ENCODE assay signal across 9 cellular contexts in the genomic region with DNA sequence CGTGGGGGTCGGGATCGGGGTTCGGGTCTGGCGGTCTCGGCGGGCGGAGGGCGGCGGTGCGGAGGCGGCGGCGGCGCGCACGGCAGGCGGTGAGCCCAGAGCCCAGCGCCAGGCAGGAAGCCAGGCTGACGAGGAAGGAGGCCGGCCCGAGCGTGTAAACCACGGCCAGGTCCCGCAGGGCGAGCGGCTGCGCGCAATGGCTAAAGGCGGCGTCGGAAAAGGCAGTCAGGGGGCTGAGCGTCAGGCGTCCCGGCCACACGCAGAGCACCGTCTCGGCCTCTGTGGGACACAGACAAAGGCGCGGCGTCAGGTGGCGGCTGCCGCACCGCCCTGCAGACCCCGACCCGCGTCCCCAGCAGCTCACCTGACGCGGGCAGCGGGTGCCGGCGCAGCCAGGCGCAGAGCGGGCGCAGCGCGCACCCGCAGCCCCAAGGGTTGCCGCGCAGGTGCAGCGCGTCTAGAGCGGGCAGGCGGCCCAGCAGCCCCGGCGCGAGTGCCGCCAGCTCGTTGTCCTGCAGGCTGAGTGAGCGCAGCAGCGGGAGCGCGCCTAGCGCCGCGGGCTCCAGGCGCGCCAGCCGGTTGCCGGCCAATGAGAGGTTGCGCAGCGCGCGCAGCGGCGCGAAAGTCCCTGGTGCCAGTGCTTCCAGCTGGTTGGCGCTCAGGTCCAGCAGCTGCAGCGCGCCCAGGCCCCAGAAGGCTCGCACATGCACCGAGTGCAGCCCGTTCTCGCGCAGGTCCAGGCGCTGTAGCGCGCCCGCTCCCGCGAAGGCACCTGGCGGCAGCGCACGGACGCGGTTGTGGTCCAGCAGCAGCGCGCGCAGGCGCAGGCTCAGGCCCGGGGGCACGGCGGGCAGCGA. TPM values are rescaled to one million over a fixed set of nuclear protein-coding genes. Genes with fewer than 3 reads are reported as not detected.
DNase-seq lines count a peak whose midpoint lies in the region; ATAC-seq and TF ChIP-seq lines count a peak whose summit lies in the region.
"Had no signal": no experiment of that assay in that cellular context is flagged by ENCODE, and none has a peak within 500 bp of the region (broad histone marks: within the 10 kb centered on the region; RNA-seq: fewer than 3 reads in every experiment).

No MANE protein-coding gene starts in this region.

- no peaks in the 10 kb centered on the region for H3K36me3 ChIP-seq in CD4-positive, alpha-beta memory T cell (ENCODE audit: insufficient read depth, low read length)
- H3K36me3 ChIP-seq in GM23248 (ENCODE audit: low read depth) = no peaks in the 10 kb centered on the region
- no peaks in the 10 kb centered on the region for H3K36me3 ChIP-seq in brain microvascular endothelial cell (replicated peaks)
- H3K36me3 ChIP-seq in upper lobe of right lung = no peaks in the 10 kb centered on the region

- no peaks in the 10 kb centered on the region for H3K9me2 ChIP-seq in GM23248 (ENCODE audit: insufficient read depth)

- H2AFZ ChIP-seq in GM23248 = no peak overlapping the region

- no peaks in the 10 kb centered on the region for H3K9me3 Mint-ChIP-seq in CD4-positive, alpha-beta memory T cell
- H3K9me3 Mint-ChIP-seq in HFFc6 = no peaks in the 10 kb centered on the region

- H3K4me1 Mint-ChIP-seq in CD4-positive, alpha-beta memory T cell = peaks cover 0 to 6% (median 3%) of the 10 kb centered on the region in 4 donors
- no peaks in the 10 kb centered on the region for H3K4me1 Mint-ChIP-seq in HFFc6 (ENCODE audit: low read depth)

- peaks cover 15 to 17% of the 10 kb centered on the region in 2 donors for H3K27me3 Mint-ChIP-seq in CD4-positive, alpha-beta memory T cell
- peaks cover 15% of the 10 kb centered on the region for H3K27me3 Mint-ChIP-seq in HFFc6 (ENCODE audit: insufficient read depth)

- H3K4me3 ChIP-seq in CD4-positive, alpha-beta memory T cell (ENCODE audit: low read length in 2 of 2) = peak overlapping the region in 1 of 2 donors; percentile 14
- H3K4me3 ChIP-seq in GM23248 (peak overlapping the region; percentile 36), brain microvascular endothelial cell (ENCODE audit: low read depth, low read length) (no peak overlapping the region), upper lobe of right lung (peak overlapping the region; percentile 29)
- H3K4me3 ChIP-seq: lung had no signal

- H3K9me3 ChIP-seq in CD4-positive, alpha-beta memory T cell (ENCODE audit: control insufficient read depth in 1 of 2, low read length in 2 of 2) = no peaks in the 10 kb centered on the region
- H3K9me3 ChIP-seq in GM23248 (ENCODE audit: low read depth) (no peaks in the 10 kb centered on the region), upper lobe of right lung (no peaks in the 10 kb centered on the region)

- DNase-seq in CD4-positive, alpha-beta memory T cell = no peak
- DNase-seq in GM23248 = peak; percentile 66
- DNase-seq in NCI-H524 treated with DMSO at 0.1 percent for 48 hours (lab: John Stamatoyannopoulos, UW) = peak; percentile 66
- DNase-seq in brain microvascular endothelial cell = peak; percentile 7
- no peak for DNase-seq in left lobe of liver (ENCODE audit: low spot score)
- DNase-seq in upper lobe of right lung = no peak
- DNase-seq in HFFc6 = no peak
- no peak for DNase-seq in globus pallidus (ENCODE audit: low spot score)

- peaks cover 33% of the 10 kb centered on the region for H3K27me3 ChIP-seq in CD4-positive, alpha-beta memory T cell (ENCODE audit: insufficient read depth, low read length)
- peaks cover 34% of the 10 kb centered on the region for H3K27me3 ChIP-seq in GM23248 (replicated peaks; ENCODE audit: insufficient read depth)
- peaks cover 76% of the 10 kb centered on the region for H3K27me3 ChIP-seq in brain microvascular endothelial cell (replicated peaks)
- peaks cover 88% of the 10 kb centered on the region for H3K27me3 ChIP-seq in upper lobe of right lung

- WGBS in GM23248 (ENCODE audit: low coverage in 1 of 2, low lambda C conversion rate in 2 of 2, missing lambda C conversion rate in 2 of 2), 2 experiments = 2 to 3% methylated on average over 87 to 90 of the region's 114 CpGs

- H3K9ac ChIP-seq in GM23248 = no peak overlapping the region

- POLR2A ChIA-PET in CD4-positive, alpha-beta memory T cell (lab: Charles Lee; ENCODE audit: partially characterized antibody) = no interaction called here

- no peak for TF ChIP-seq CTCF in brain microvascular endothelial cell (IDR thresholded peaks at IDR 0.05; ENCODE audit: low read depth, low read length, missing control alignments)
- no peak for TF ChIP-seq CTCF in upper lobe of right lung (IDR thresholded peaks at IDR 0.05)
- no peak for TF ChIP-seq CTCF in HFFc6 (IDR thresholded peaks at IDR 0.05)

- intact Hi-C loops in CD4-positive, alpha-beta memory T cell (cut with micrococcal nuclease) = no loop called here
- intact Hi-C loops in upper lobe of right lung (cut with DNase I) = no loop called here

- H3K27ac Mint-ChIP-seq in CD4-positive, alpha-beta memory T cell = no peak overlapping the region
- no peak overlapping the region for H3K27ac Mint-ChIP-seq in HFFc6

- CTCF ChIA-PET in CD4-positive, alpha-beta memory T cell (lab: Charles Lee; ENCODE audit: partially characterized antibody) = no interaction called here

- H3K36me3 Mint-ChIP-seq in CD4-positive, alpha-beta memory T cell = no peaks in the 10 kb centered on the region
- no peaks in the 10 kb centered on the region for H3K36me3 Mint-ChIP-seq in HFFc6 (ENCODE audit: low read depth)

- H3K4me2 ChIP-seq in GM23248 (ENCODE audit: unreplicated experiment) = peak overlapping the region; percentile 44

- H3K4me1 ChIP-seq in CD4-positive, alpha-beta memory T cell (ENCODE audit: insufficient read depth, low read length) = no peaks in the 10 kb centered on the region
- H3K4me1 ChIP-seq in GM23248 (ENCODE audit: insufficient read depth) (no peaks in the 10 kb centered on the region), upper lobe of right lung (peaks cover 14% of the 10 kb centered on the region)

- in situ Hi-C loops in GM23248 (cut with MboI) (no loop called here), brain microvascular endothelial cell (cut with HindIII; ENCODE audit: low pct_ligation_motif_present, low sequenced_read_pairs) (no loop called here)

- H4K20me1 ChIP-seq in GM23248 (ENCODE audit: insufficient read depth) = no peaks in the 10 kb centered on the region

- peak overlapping the region in 6 of 8 donors; percentile 43 to 79 (median 62) for H3K4me3 Mint-ChIP-seq in CD4-positive, alpha-beta memory T cell
- no peak overlapping the region for H3K4me3 Mint-ChIP-seq in HFFc6

- H3F3A ChIP-seq in GM23248 (ENCODE audit: insufficient read depth) = no peaks in the 10 kb centered on the region

- no peaks in the 10 kb centered on the region for H3K79me2 ChIP-seq in GM23248 (ENCODE audit: insufficient read depth)

- ATAC-seq in left lobe of liver (peak; percentile 65), upper lobe of right lung (peak; percentile 38)

- no peak overlapping the region for H3K27ac ChIP-seq in CD4-positive, alpha-beta memory T cell (ENCODE audit: low read depth, low read length)
- no peak overlapping the region for H3K27ac ChIP-seq in GM23248
- no peak overlapping the region for H3K27ac ChIP-seq in brain microvascular endothelial cell
- no peak overlapping the region for H3K27ac ChIP-seq in upper lobe of right lung

RNA-seq across cellular contexts. Expression of a gene that starts 0.7 kb away (rescaled TPM):
- total RNA-seq in CD4-positive, alpha-beta memory T cell = not detected
- polyA plus RNA-seq in CD4-positive, alpha-beta memory T cell = not detected
- not detected in 2 replicates for total RNA-seq in GM23248 (2014; rRNA removed; shearing (Covaris generic))
- polyA plus RNA-seq in GM23248 (2016; fragmentation: Nextera tagmentation; extraction: Ambion mirVana) = not detected in 2 replicates
- total RNA-seq in left lobe of liver = not detected
- not detected for total RNA-seq in upper lobe of right lung
- not detected for total RNA-seq in HFFc6 (2021; fragmentation: NEBNext Ultra II Directional; extraction: Animal tissue kit (Norgen Biotek cat#: 25700))

RNA-seq across cellular contexts. Expression of a gene that starts 2.7 kb away (rescaled TPM):
- total RNA-seq in CD4-positive, alpha-beta memory T cell = not detected
- not detected for polyA plus RNA-seq in CD4-positive, alpha-beta memory T cell
- total RNA-seq in GM23248 (2014; rRNA removed; shearing (Covaris generic)) = not detected in 2 replicates
- polyA plus RNA-seq in GM23248 (2016; fragmentation: Nextera tagmentation; extraction: Ambion mirVana) = not detected in 2 replicates
- total RNA-seq in left lobe of liver (not detected), upper lobe of right lung (not detected)
- not detected for total RNA-seq in HFFc6 (2021; fragmentation: NEBNext Ultra II Directional; extraction: Animal tissue kit (Norgen Biotek cat#: 25700))
- total RNA-seq: lung had no signal
- polyA plus RNA-seq: lung had no signal

RNA-seq across cellular contexts. Expression of a gene that starts 19.2 kb away (rescaled TPM):
- 100 to 1,000 TPM; 116 to 125 TPM for total RNA-seq in CD4-positive, alpha-beta memory T cell
- 1 to 10 TPM; 3.2 to 5.7 TPM for polyA plus RNA-seq in CD4-positive, alpha-beta memory T cell
- 24.0 and 28.8 TPM in 2 replicates for total RNA-seq in GM23248 (2014; rRNA removed; shearing (Covaris generic))
- polyA plus RNA-seq in GM23248 (2016; fragmentation: Nextera tagmentation; extraction: Ambion mirVana) = 12.0 and 13.6 TPM in 2 replicates
- total RNA-seq in left lobe of liver (35.5 TPM), upper lobe of right lung (51.4 TPM)
- total RNA-seq in HFFc6 (2021; fragmentation: NEBNext Ultra II Directional; extraction: Animal tissue kit (Norgen Biotek cat#: 25700)) = 10 to 100 TPM; 34.8 to 41.5 (median 37.4) TPM

RNA-seq across cellular contexts. Expression of a gene that starts 19.3 kb away (rescaled TPM):
- 10 to 100 TPM; 48.6 to 49.5 TPM for total RNA-seq in CD4-positive, alpha-beta memory T cell
- polyA plus RNA-seq in CD4-positive, alpha-beta memory T cell = 100 to 1,000 TPM; 117 to 161 TPM
- total RNA-seq in GM23248 (2014; rRNA removed; shearing (Covaris generic)) = 73.1 and 105 TPM in 2 replicates
- 93.1 and 100 TPM in 2 replicates for polyA plus RNA-seq in GM23248 (2016; fragmentation: Nextera tagmentation; extraction: Ambion mirVana)
- total RNA-seq in left lobe of liver (29.4 TPM), upper lobe of right lung (55.5 TPM)
- total RNA-seq in HFFc6 (2021; fragmentation: NEBNext Ultra II Directional; extraction: Animal tissue kit (Norgen Biotek cat#: 25700)) = 10 to 100 TPM; 76.7 to 82.8 (median 82.1) TPM

RNA-seq across cellular contexts. Expression of a gene that starts 30.2 kb away (rescaled TPM):
- not detected for total RNA-seq in CD4-positive, alpha-beta memory T cell
- not detected for polyA plus RNA-seq in CD4-positive, alpha-beta memory T cell
- total RNA-seq in GM23248 (2014; rRNA removed; shearing (Covaris generic)) = 0.76 TPM in 1 of 2 replicates, not detected in the other
- 0.15 TPM in 1 of 2 replicates, not detected in the other for polyA plus RNA-seq in GM23248 (2016; fragmentation: Nextera tagmentation; extraction: Ambion mirVana)
- not detected for total RNA-seq in left lobe of liver
- 0.64 TPM for total RNA-seq in upper lobe of right lung
- total RNA-seq in HFFc6 (2021; fragmentation: NEBNext Ultra II Directional; extraction: Animal tissue kit (Norgen Biotek cat#: 25700)) = 1 to 10 TPM in 1 of 6 experiments, under 1 TPM in 2, not detected in 3; 0.51 to 1.1 (median 0.66) TPM

Comparison
In these comparisons a context has a peak if more than half of its experiments do, and no peak if none do; other contexts are left out.
1. DNase-seq: peak in GM23248 (single experiment), NCI-H524 treated with DMSO at 0.1 percent for 48 hours (single experiment) and brain microvascular endothelial cell (single experiment); none in CD4-positive, alpha-beta memory T cell (0 of 5), left lobe of liver (single experiment), upper lobe of right lung (single experiment), HFFc6 (single experiment) and globus pallidus (single experiment).